9 cellular contexts compared by ENCODE assay signal in the genomic region with DNA sequence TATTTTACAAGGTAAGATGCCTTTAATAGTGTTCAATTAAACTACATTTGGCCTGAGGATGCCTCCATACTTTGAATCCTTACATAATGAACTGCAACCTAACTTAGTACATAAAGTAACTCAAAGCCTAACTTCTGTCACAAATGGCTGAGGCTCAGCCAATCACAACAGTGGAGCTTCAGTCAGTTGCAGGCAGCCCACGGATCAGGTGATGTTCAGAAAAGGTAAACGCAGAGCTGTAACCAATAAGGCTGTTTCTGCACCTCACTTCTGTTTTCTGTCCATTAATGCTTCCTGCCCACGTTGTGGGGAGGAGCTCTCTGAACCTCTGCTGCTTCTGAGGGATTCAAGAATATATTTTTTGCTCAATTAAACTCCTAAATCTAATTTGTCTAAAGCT.
DNase-seq lines count a peak whose midpoint lies in the region; ATAC-seq lines count a peak whose summit lies in the region.
"Had no signal": no experiment of that assay in that cellular context is flagged by ENCODE, and none has a peak within 500 bp of the region (broad histone marks: within the 10 kb centered on the region; RNA-seq: fewer than 3 reads in every experiment).

No MANE protein-coding gene starts in this region.

- H3K36me3 ChIP-seq in mesendoderm (ENCODE audit: control insufficient read depth, insufficient read depth, low read length), result no peaks in the 10 kb centered on the region

- peaks cover 15% of the 10 kb centered on the region for H3K4me1 Mint-ChIP-seq in activated CD4-positive, alpha-beta T cell treated with anti-CD3 and anti-CD28 coated beads, Interleukin-2, amount 10 ng/mL, durations not matched to agents 7 days and 5 days
- peaks cover 0 to 18% (median 8%) of the 10 kb centered on the region in 3 donors for H3K4me1 Mint-ChIP-seq in naive B cell

- POLR2A ChIA-PET in activated CD4-positive, alpha-beta T cell treated with anti-CD3 and anti-CD28 coated beads, Interleukin-2, amount 10 ng/mL, durations not matched to agents 7 days and 5 days (lab: Charles Lee), result no interaction called here

- no peak overlapping the region for H2BK5ac ChIP-seq in mesendoderm (ENCODE audit: low read length)

- CTCF ChIA-PET in activated CD4-positive, alpha-beta T cell treated with anti-CD3 and anti-CD28 coated beads, Interleukin-2, amount 10 ng/mL, durations not matched to agents 7 days and 5 days (lab: Charles Lee), result interaction anchor here (0.7 kb wide), 1 partner anchor 137 kb away, joined by 3 read pairs; no protein-coding TSS in a partner anchor

- no peak overlapping the region for H3K4me3 Mint-ChIP-seq in activated CD4-positive, alpha-beta T cell treated with anti-CD3 and anti-CD28 coated beads, Interleukin-2, amount 10 ng/mL, durations not matched to agents 7 days and 5 days
- peak overlapping the region in 5 of 8 donors; percentile 26 to 74 (median 40) for H3K4me3 Mint-ChIP-seq in naive B cell

- no peaks in the 10 kb centered on the region for H3K4me1 ChIP-seq in mesendoderm (ENCODE audit: control insufficient read depth, low read depth, low read length)

- no peak overlapping the region for H4K5ac ChIP-seq in mesendoderm (ENCODE audit: low read length)

- no peak overlapping the region for H2BK120ac ChIP-seq in mesendoderm (ENCODE audit: low read depth, low read length)

- ATAC-seq in GM21737 (IDR thresholded peaks at IDR 0.05; ENCODE audit: unreplicated experiment), result peak; percentile 92
- ATAC-seq in HG03521 (IDR thresholded peaks at IDR 0.05; ENCODE audit: unreplicated experiment), result peak; percentile 72
- ATAC-seq in naive B cell (ENCODE audit: low read depth in 2 of 2), result peak; percentile 93 to 98

- no peak overlapping the region for H3K4me3 ChIP-seq in mesendoderm (ENCODE audit: low read length)

- no peaks in the 10 kb centered on the region for H3K79me2 ChIP-seq in mesendoderm (ENCODE audit: control insufficient read depth, insufficient read depth, low read length)

- H3K4me2 ChIP-seq in mesendoderm (ENCODE audit: low read length), result no peak overlapping the region

- no peaks in the 10 kb centered on the region for H3K27me3 ChIP-seq in mesendoderm (ENCODE audit: insufficient read depth, low read length, poor library complexity)

- H3K79me1 ChIP-seq in mesendoderm (ENCODE audit: low read length), result no peaks in the 10 kb centered on the region

- no peak overlapping the region for H3K4ac ChIP-seq in mesendoderm (ENCODE audit: low read depth, low read length)

- H3K27ac ChIP-seq in mesendoderm (ENCODE audit: low read depth, low read length), result no peak overlapping the region

- peaks cover 21% of the 10 kb centered on the region for H3K27me3 Mint-ChIP-seq in activated CD4-positive, alpha-beta T cell treated with anti-CD3 and anti-CD28 coated beads, Interleukin-2, amount 10 ng/mL, durations not matched to agents 7 days and 5 days
- no peaks in the 10 kb centered on the region for H3K27me3 Mint-ChIP-seq in naive B cell

- H2BK15ac ChIP-seq in mesendoderm (replicated peaks; ENCODE audit: low read depth), result no peak overlapping the region

- no peak overlapping the region for H3K23ac ChIP-seq in mesendoderm (ENCODE audit: low read length)

- H3K56ac ChIP-seq in mesendoderm (ENCODE audit: low read length), result no peak overlapping the region

- DNase-seq in activated CD4-positive, alpha-beta T cell treated with anti-CD3 and anti-CD28 coated beads, Interleukin-2, amount 10 ng/mL, durations not matched to agents 7 days and 5 days, result peak; percentile 12
- no peak for DNase-seq in activated CD4-positive, alpha-beta T cell treated with anti-CD3 and anti-CD28 coated beads for 4 hours
- DNase-seq in naive B cell (peak; percentile 8), ecto neural progenitor cell (ENCODE audit: low spot score) (no peak), mesendoderm (no peak), DMS153 (lab: John Stamatoyannopoulos, UW) (no peak)
- DNase-seq: NCI-H774 had no signal

- H3K9ac ChIP-seq in mesendoderm (ENCODE audit: low read length), result no peak overlapping the region

- H3K9me3 Mint-ChIP-seq in activated CD4-positive, alpha-beta T cell treated with anti-CD3 and anti-CD28 coated beads, Interleukin-2, amount 10 ng/mL, durations not matched to agents 7 days and 5 days, result peaks cover 5% of the 10 kb centered on the region
- H3K9me3 Mint-ChIP-seq in naive B cell, result peaks cover 0 to 8% (median 2%) of the 10 kb centered on the region in 7 donors

- no peak overlapping the region for H4K8ac ChIP-seq in mesendoderm (ENCODE audit: low read depth, low read length)

- H3K18ac ChIP-seq in mesendoderm (ENCODE audit: low read length), result no peak overlapping the region

- WGBS in mesendoderm (ENCODE audit: extremely low coverage, insufficient coverage, low lambda C conversion rate), result no CpG with 5 or more reads among the region's 3 CpGs

- no peak overlapping the region for H3K27ac Mint-ChIP-seq in activated CD4-positive, alpha-beta T cell treated with anti-CD3 and anti-CD28 coated beads, Interleukin-2, amount 10 ng/mL, durations not matched to agents 7 days and 5 days
- H3K27ac Mint-ChIP-seq in naive B cell, result peak overlapping the region in 2 of 6 donors; percentile 46 to 79

- H3K36me3 Mint-ChIP-seq in activated CD4-positive, alpha-beta T cell treated with anti-CD3 and anti-CD28 coated beads, Interleukin-2, amount 10 ng/mL, durations not matched to agents 7 days and 5 days (ENCODE audit: low read depth), result no peaks in the 10 kb centered on the region
- no peaks in the 10 kb centered on the region for H3K36me3 Mint-ChIP-seq in naive B cell

- H2AK5ac ChIP-seq in mesendoderm (ENCODE audit: low read length), result no peak overlapping the region

Comparison
In these comparisons a context has a peak if more than half of its experiments do, and no peak if none do; other contexts are left out.
1. DNase-seq: peak in activated CD4-positive, alpha-beta T cell treated with anti-CD3 and anti-CD28 coated beads, Interleukin-2, amount 10 ng/mL, durations not matched to agents 7 days and 5 days (single experiment) and naive B cell (single experiment); none in activated CD4-positive, alpha-beta T cell treated with anti-CD3 and anti-CD28 coated beads for 4 hours (0 of 2), ecto neural progenitor cell (single experiment), mesendoderm (single experiment) and DMS153 (single experiment).
2. Peak in every context shown above with its lines, with median percentiles within 50 percentile points of each other: ATAC-seq.